Comparison of ENCODE assay signal across 8 cellular contexts in the genomic region with DNA sequence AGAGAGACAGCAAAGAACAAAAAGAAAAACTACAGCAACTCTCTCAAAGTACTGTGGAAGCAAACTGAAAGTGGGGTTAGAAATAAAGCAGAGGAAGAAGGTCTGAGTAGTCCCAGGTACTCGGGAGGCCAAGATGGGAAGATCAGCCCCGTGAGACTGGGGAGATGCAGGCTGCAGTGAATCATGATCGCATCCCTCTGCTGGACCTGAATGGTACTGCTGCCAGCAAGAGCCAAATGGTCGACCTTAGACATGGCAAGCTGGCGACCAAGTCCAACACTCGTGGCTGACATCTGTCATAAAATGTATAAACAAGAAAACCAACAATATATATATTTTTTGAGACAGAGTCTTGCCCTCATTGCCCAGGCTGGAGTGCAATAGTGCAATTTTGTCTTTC. TPM values are rescaled to one million over a fixed set of nuclear protein-coding genes. Genes with fewer than 3 reads are reported as not detected.
DNase-seq lines count a peak whose midpoint lies in the region; ATAC-seq and TF ChIP-seq lines count a peak whose summit lies in the region.

No MANE protein-coding gene starts in this region.

- H3K36me3 Mint-ChIP-seq in activated naive CD8-positive, alpha-beta T cell treated with anti-CD3 and anti-CD28 coated beads, Interleukin-2, amount 10 ng/mL, durations not matched to agents 7 days and 5 days, result peaks cover 5% of the 10 kb centered on the region

- no peak for DNase-seq in AG09319 (ENCODE audit: extremely low read depth, low read depth)
- peak; percentile 28 for DNase-seq in GM20000 (ENCODE audit: low spot score)
- DNase-seq in SK-MEL-5 (ENCODE audit: low read depth, low spot score), result peak; percentile 47
- DNase-seq in activated naive CD8-positive, alpha-beta T cell treated with anti-CD3 and anti-CD28 coated beads, Interleukin-2, amount 10 ng/mL, durations not matched to agents 7 days and 5 days, result peak; percentile 39
- DNase-seq in iPS DF 4.7 (ENCODE audit: extremely low read depth, low spot score), result peak; percentile 72
- peak; percentile 69 for DNase-seq in stimulated activated CD4-positive, alpha-beta T cell treated with anti-CD3 and anti-CD28 coated beads, Interleukin-4, amount 100 ng/mL, for 1 hour

- H3K4me3 Mint-ChIP-seq in activated naive CD8-positive, alpha-beta T cell treated with anti-CD3 and anti-CD28 coated beads, Interleukin-2, amount 10 ng/mL, durations not matched to agents 7 days and 5 days, result no peak overlapping the region

- peak; percentile 35 for TF ChIP-seq CTCF in AG09319 (IDR thresholded peaks at IDR 0.05; ENCODE audit: low read depth, low read length)
- TF ChIP-seq CTCF in GM20000 (IDR thresholded peaks at IDR 0.05; ENCODE audit: extremely low read depth, missing control alignments), result peak; percentile 31

- in situ Hi-C loops in SK-MEL-5 (cut with HindIII; ENCODE audit: low pct_unique_long_range_greater_than_20kb, low sequenced_read_pairs), result no loop called here

- peaks cover 10% of the 10 kb centered on the region for H3K9me3 Mint-ChIP-seq in activated naive CD8-positive, alpha-beta T cell treated with anti-CD3 and anti-CD28 coated beads, Interleukin-2, amount 10 ng/mL, durations not matched to agents 7 days and 5 days

- H3K27ac Mint-ChIP-seq in activated naive CD8-positive, alpha-beta T cell treated with anti-CD3 and anti-CD28 coated beads, Interleukin-2, amount 10 ng/mL, durations not matched to agents 7 days and 5 days, result no peak overlapping the region

- H3K4me1 Mint-ChIP-seq in activated naive CD8-positive, alpha-beta T cell treated with anti-CD3 and anti-CD28 coated beads, Interleukin-2, amount 10 ng/mL, durations not matched to agents 7 days and 5 days, result no peaks in the 10 kb centered on the region

- H3K27me3 Mint-ChIP-seq in activated naive CD8-positive, alpha-beta T cell treated with anti-CD3 and anti-CD28 coated beads, Interleukin-2, amount 10 ng/mL, durations not matched to agents 7 days and 5 days, result no peaks in the 10 kb centered on the region

- POLR2A ChIA-PET in activated naive CD8-positive, alpha-beta T cell treated with anti-CD3 and anti-CD28 coated beads, Interleukin-2, amount 10 ng/mL, durations not matched to agents 7 days and 5 days (lab: Charles Lee), result no interaction called here

- ATAC-seq in activated naive CD8-positive, alpha-beta T cell treated with anti-CD3 and anti-CD28 coated beads, Interleukin-2, amount 10 ng/mL, durations not matched to agents 7 days and 5 days (ENCODE audit: low read depth), result peak; percentile 60
- ATAC-seq in GM18870 (IDR thresholded peaks at IDR 0.05; ENCODE audit: unreplicated experiment), result no peak
- no peak for ATAC-seq in HG02759 (IDR thresholded peaks at IDR 0.05; ENCODE audit: unreplicated experiment)

RNA-seq across cellular contexts. Expression of a gene that starts 33.7 kb away (rescaled TPM):
- 4.1 and 6.2 TPM in 2 replicates for total RNA-seq in SK-MEL-5 (2014; rRNA removed; shearing (Covaris generic))
- polyA plus RNA-seq in SK-MEL-5 (2015; cell fraction: cytosol; rRNA removed), result 2.8 and 3.6 TPM in 2 replicates
- polyA plus RNA-seq in SK-MEL-5 (2015; cell fraction: nucleus; rRNA removed), result 1.9 and 2.4 TPM in 2 replicates
- total RNA-seq in activated naive CD8-positive, alpha-beta T cell treated with anti-CD3 and anti-CD28 coated beads, Interleukin-2, amount 10 ng/mL, durations not matched to agents 7 days and 5 days, result 10 to 100 TPM; 13.6 to 13.8 TPM
